In genomic region chr7:26784118-26784517, GRCh38 we compare ENCODE assay signal across 20 cellular contexts.
"Had no signal": no experiment of that assay in that cellular context is flagged by ENCODE, and none has a peak within 500 bp of the region (broad histone marks: within the 10 kb centered on the region; RNA-seq: fewer than 3 reads in every experiment).

No MANE protein-coding gene starts in this region.

- H3K9me3 Mint-ChIP-seq: nephron, type B pancreatic cell had no signal

- H3K9ac ChIP-seq: parathyroid adenoma had no signal

- H3K27me3 ChIP-seq: heart right ventricle, right lobe of liver, stomach had no signal

- H3K27ac Mint-ChIP-seq: nephron, type B pancreatic cell had no signal

- H3K4me3 ChIP-seq: heart right ventricle, lung, psoas muscle, right lobe of liver, skin epidermis, stomach, thoracic aorta had no signal

- H3K27me3 Mint-ChIP-seq: naive B cell, type B pancreatic cell had no signal

- H3K4me1 ChIP-seq: heart right ventricle, parathyroid adenoma, psoas muscle, right lobe of liver, stomach had no signal

- DNase-seq: effector memory CD4-positive, alpha-beta T cell; heart right ventricle; hypothalamus; left colon; left ventricle myocardium superior; mesenchymal stem cell; naive B cell; psoas muscle; retina; right lobe of liver; stimulated activated CD4-positive, alpha-beta T cell treated with anti-CD3 and anti-CD28 coated beads, Interleukin-12 subunit alpha, Interleukin-12 subunit beta, amount 100 ng/mL, for 4 hours; stimulated activated naive CD4-positive, alpha-beta T cell; stomach; substantia nigra had no signal

- H3K36me3 ChIP-seq: heart right ventricle, right lobe of liver, stomach, thoracic aorta had no signal

- H3K79me2 ChIP-seq: parathyroid adenoma had no signal

- H3K4me3 Mint-ChIP-seq: naive B cell, nephron, type B pancreatic cell had no signal

- H3K9me3 ChIP-seq: heart right ventricle, psoas muscle, right lobe of liver, stomach, thoracic aorta had no signal

- H3K27ac ChIP-seq: heart right ventricle, parathyroid adenoma, psoas muscle, right lobe of liver, skin epidermis, stomach, thoracic aorta had no signal

- H2AFZ ChIP-seq: parathyroid adenoma had no signal
